ENCODE assay signal across 8 cellular contexts in the genomic region with DNA sequence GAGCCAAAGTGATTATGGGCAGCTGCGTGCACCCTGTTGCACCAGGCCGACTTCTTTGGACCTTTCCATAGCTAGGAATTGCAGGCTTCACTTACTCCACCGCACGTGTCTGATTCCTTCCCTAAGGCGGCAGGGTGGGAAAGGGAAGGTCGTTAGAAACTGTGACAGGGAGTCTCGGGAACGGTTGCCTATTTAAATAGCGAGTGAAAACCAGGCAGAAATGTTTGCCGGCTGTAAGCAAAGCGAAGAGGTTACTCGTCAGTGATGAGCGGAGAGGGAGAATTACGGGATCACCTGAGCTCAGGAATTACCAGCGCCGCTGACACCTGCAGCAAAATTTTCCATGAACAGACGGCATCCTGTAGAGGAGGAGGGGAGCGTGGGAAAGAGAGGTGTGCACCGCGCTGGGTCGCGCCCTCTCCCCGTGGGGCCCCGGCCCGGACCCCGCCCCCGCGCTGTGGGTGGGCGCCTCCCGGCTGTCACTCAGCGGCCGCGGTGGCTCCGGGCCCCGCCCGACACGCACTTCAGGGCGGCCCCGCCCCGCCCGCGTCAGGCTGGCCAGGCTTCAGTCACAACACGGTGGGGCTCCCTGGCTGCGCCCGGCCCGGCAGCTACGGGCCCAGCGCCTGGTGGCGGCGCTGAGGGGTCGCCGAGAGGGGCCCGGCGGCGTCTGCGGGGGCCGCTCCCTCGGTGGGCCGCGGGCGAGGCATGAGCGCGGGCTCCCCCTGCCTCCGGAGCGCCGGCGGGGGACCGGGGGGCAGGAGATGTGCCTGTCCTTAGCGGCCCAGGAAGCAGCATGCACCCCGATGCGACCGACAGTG. TPM values are rescaled to one million over a fixed set of nuclear protein-coding genes. Genes with fewer than 3 reads are reported as not detected.
A peak's percentile ranks its signal among the peaks of the same experiment; 100 is the strongest.
DNase-seq lines count a peak whose midpoint lies in the region; ATAC-seq, FAIRE-seq and TF ChIP-seq lines count a peak whose summit lies in the region.

A gene (plus strand): TSS at position 568 of the 821 bp plus-strand sequence. CDS start 229 bp downstream, at position 797.

- peaks cover 6% of the 10 kb centered on the region for H3F3A ChIP-seq in neural cell (ENCODE audit: insufficient read depth, low read length, poor library complexity, severe bottlenecking)

- no peaks in the 10 kb centered on the region for H3K9me2 ChIP-seq in neural cell (ENCODE audit: insufficient read depth, low read length)

- H3K4me3 ChIP-seq in RWPE2 (ENCODE audit: severe bottlenecking): peak within 1 kb of the TSS; percentile 72
- peak within 1 kb of the TSS; percentile 89 for H3K4me3 ChIP-seq in fibroblast of villous mesenchyme (ENCODE audit: low read depth, low read length)
- peak within 1 kb of the TSS; percentile 86 for H3K4me3 ChIP-seq in neural cell (ENCODE audit: low read length)
- peak within 1 kb of the TSS; percentile 84 to 94 for H3K4me3 ChIP-seq in stomach smooth muscle (ENCODE audit: low read length in 2 of 2)

- TF ChIP-seq EP300 in neural cell (conservative IDR thresholded peaks at IDR 0.05; ENCODE audit: poor library complexity, severe bottlenecking): peak; percentile 30

- DNase-seq in D721Med (ENCODE audit: insufficient read length, low spot score) (peak; percentile 53), HTR-8/SVneo (ENCODE audit: insufficient read length, low spot score) (peak; percentile 75), RWPE2 (ENCODE audit: low spot score) (no peak), activated gamma-delta T cell (lab: John Stamatoyannopoulos, UW) (peak; percentile 84), fibroblast of villous mesenchyme (ENCODE audit: low read depth) (peak; percentile 76)

- H3K36me3 ChIP-seq in RWPE2 (ENCODE audit: low read depth) (no peaks in the 10 kb centered on the region), neural cell (ENCODE audit: insufficient read depth, low read length) (no peaks in the 10 kb centered on the region), stomach smooth muscle (ENCODE audit: control insufficient read depth in 2 of 2, insufficient read depth in 2 of 2, low read length in 2 of 2) (no peaks in the 10 kb centered on the region)

- no peaks in the 10 kb centered on the region for H3K9me3 ChIP-seq in RWPE2 (ENCODE audit: severe bottlenecking)
- no peaks in the 10 kb centered on the region for H3K9me3 ChIP-seq in neural cell (ENCODE audit: low read length)
- no peaks in the 10 kb centered on the region for H3K9me3 ChIP-seq in stomach smooth muscle (ENCODE audit: control insufficient read depth in 2 of 2, low read length in 2 of 2)

- peak within 1 kb of the TSS; percentile 49 for H2AFZ ChIP-seq in neural cell (ENCODE audit: low read depth, low read length)

- peak; percentile 15 for TF ChIP-seq CTCF in D721Med (IDR thresholded peaks at IDR 0.05; ENCODE audit: insufficient read depth, missing control alignments)
- TF ChIP-seq CTCF in RWPE2 (IDR thresholded peaks at IDR 0.05; ENCODE audit: poor library complexity, severe bottlenecking): peak; percentile 44
- TF ChIP-seq CTCF in fibroblast of villous mesenchyme (IDR thresholded peaks at IDR 0.05; ENCODE audit: insufficient read depth, low read depth, low read length): no peak
- peak; percentile 46 for TF ChIP-seq CTCF in neural cell (IDR thresholded peaks at IDR 0.05; ENCODE audit: poor library complexity, severe bottlenecking)

- peaks cover 7% of the 10 kb centered on the region for H3K79me2 ChIP-seq in neural cell (replicated peaks; ENCODE audit: insufficient read depth, low read length)

- no peaks in the 10 kb centered on the region for H3K27me3 ChIP-seq in RWPE2 (ENCODE audit: insufficient read depth, poor library complexity, severe bottlenecking)
- H3K27me3 ChIP-seq in neural cell (ENCODE audit: insufficient read depth, low read depth, low read length): no peaks in the 10 kb centered on the region
- no peaks in the 10 kb centered on the region for H3K27me3 ChIP-seq in stomach smooth muscle (ENCODE audit: control insufficient read depth in 1 of 2, insufficient read depth in 2 of 2, low read length in 2 of 2)

- no peaks in the 10 kb centered on the region for H4K20me1 ChIP-seq in neural cell (ENCODE audit: insufficient read depth)

- ATAC-seq in GM21360 (IDR thresholded peaks at IDR 0.05; ENCODE audit: unreplicated experiment) (peak; percentile 73), RWPE2 (ENCODE audit: low read depth) (peak; percentile 86)

- H3K9ac ChIP-seq in neural cell (ENCODE audit: low read length): peak within 1 kb of the TSS; percentile 56
- H3K9ac ChIP-seq in stomach smooth muscle (ENCODE audit: low read length in 2 of 2): peak within 1 kb of the TSS; percentile 87 to 90

- no peak for FAIRE-seq in D721Med (lab: Jason Lieb, UNC)
- FAIRE-seq in HTR-8/SVneo (lab: Jason Lieb, UNC): peak; percentile 96

- H3K27ac ChIP-seq in RWPE2 (ENCODE audit: poor library complexity, severe bottlenecking) (peak within 1 kb of the TSS; percentile 28), neural cell (ENCODE audit: low read length) (no peak within 1 kb of the TSS), stomach smooth muscle (ENCODE audit: low read length) (peak within 1 kb of the TSS; percentile 76)

- peak within 1 kb of the TSS; percentile 86 for H3K4me2 ChIP-seq in neural cell (ENCODE audit: low read length)

- peaks cover 11% of the 10 kb centered on the region for H3K4me1 ChIP-seq in RWPE2 (ENCODE audit: insufficient read depth, poor library complexity, severe bottlenecking)
- H3K4me1 ChIP-seq in stomach smooth muscle (ENCODE audit: control insufficient read depth, insufficient read depth, low read length): peaks cover 26% of the 10 kb centered on the region

- TF ChIP-seq RAD21 in neural cell (conservative IDR thresholded peaks at IDR 0.05): no peak

TF ChIP-seq in neural cell, 6 proteins besides CTCF, POLR2A, EP300 and RAD21:
- no peak for TF ChIP-seq SMC3 (conservative IDR thresholded peaks at IDR 0.05; ENCODE audit: poor library complexity)
- TF ChIP-seq, protein P1, sequence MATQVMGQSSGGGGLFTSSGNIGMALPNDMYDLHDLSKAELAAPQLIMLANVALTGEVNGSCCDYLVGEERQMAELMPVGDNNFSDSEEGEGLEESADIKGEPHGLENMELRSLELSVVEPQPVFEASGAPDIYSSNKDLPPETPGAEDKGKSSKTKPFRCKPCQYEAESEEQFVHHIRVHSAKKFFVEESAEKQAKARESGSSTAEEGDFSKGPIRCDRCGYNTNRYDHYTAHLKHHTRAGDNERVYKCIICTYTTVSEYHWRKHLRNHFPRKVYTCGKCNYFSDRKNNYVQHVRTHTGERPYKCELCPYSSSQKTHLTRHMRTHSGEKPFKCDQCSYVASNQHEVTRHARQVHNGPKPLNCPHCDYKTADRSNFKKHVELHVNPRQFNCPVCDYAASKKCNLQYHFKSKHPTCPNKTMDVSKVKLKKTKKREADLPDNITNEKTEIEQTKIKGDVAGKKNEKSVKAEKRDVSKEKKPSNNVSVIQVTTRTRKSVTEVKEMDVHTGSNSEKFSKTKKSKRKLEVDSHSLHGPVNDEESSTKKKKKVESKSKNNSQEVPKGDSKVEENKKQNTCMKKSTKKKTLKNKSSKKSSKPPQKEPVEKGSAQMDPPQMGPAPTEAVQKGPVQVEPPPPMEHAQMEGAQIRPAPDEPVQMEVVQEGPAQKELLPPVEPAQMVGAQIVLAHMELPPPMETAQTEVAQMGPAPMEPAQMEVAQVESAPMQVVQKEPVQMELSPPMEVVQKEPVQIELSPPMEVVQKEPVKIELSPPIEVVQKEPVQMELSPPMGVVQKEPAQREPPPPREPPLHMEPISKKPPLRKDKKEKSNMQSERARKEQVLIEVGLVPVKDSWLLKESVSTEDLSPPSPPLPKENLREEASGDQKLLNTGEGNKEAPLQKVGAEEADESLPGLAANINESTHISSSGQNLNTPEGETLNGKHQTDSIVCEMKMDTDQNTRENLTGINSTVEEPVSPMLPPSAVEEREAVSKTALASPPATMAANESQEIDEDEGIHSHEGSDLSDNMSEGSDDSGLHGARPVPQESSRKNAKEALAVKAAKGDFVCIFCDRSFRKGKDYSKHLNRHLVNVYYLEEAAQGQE (IDR thresholded peaks at IDR 0.05; ENCODE audit: borderline replicate concordance): peak; percentile 50
- no peak for TF ChIP-seq TAF1 (IDR thresholded peaks at IDR 0.05; ENCODE audit: low read depth)
- TF ChIP-seq MXI1 (conservative IDR thresholded peaks at IDR 0.05; ENCODE audit: poor library complexity, severe bottlenecking): no peak
- TF ChIP-seq EZH2 (IDR thresholded peaks at IDR 0.05; ENCODE audit: borderline replicate concordance, insufficient read depth, low read length, poor library complexity, severe bottlenecking): no peak
TF ChIP-seq in neural cell: peak in this region for 1.

RNA-seq across cellular contexts. Expression of the gene that starts here (rescaled TPM):
- total RNA-seq in fibroblast of villous mesenchyme: 29.6 and 47.1 TPM in 2 replicates
- 6.4 and 7.9 TPM in 2 replicates for polyA plus RNA-seq in neural cell
- polyA minus RNA-seq in neural cell: 14.6 and 26.5 TPM in 2 replicates
